19 cellular contexts compared by ENCODE assay signal in the genomic region with DNA sequence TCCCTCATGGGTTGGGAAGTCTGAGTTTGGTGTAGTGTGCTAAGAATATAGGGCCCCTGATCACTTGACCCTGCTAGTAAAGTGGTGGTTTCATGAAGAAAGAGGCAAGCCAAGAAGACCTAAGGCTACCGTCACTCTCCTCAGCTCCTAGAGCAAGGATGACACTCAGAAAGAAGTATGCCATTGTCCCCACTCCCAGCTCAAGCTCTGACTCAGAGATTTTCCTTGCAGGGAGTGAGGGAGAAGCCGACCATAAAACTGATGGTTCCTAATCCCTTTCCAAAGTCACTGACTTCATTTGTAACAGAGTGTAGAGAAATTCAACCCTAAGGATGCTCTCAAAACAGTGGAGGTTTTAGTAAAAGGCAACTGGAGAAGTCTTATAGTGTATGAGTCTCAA.
"Had no signal": no experiment of that assay in that cellular context is flagged by ENCODE, and none has a peak within 500 bp of the region (broad histone marks: within the 10 kb centered on the region; RNA-seq: fewer than 3 reads in every experiment).

No MANE protein-coding gene starts in this region.

- H3K4me3 ChIP-seq: coronary artery, esophagus squamous epithelium, lung, sigmoid colon, stomach, thoracic aorta had no signal

- DNase-seq: activated CD4-positive, alpha-beta T cell treated with anti-CD3 and anti-CD28 coated beads, Interleukin-2, amount 10 ng/mL, durations not matched to agents 24 days and 14 days; activated CD4-positive, CD25-positive, alpha-beta regulatory T cell; activated CD8-positive, alpha-beta memory T cell treated with anti-CD3 and anti-CD28 coated beads, Interleukin-2, amount 50 U/mL, for 4 hours; activated CD8-positive, alpha-beta T cell treated with anti-CD3 and anti-CD28 coated beads, Interleukin-2, amount 10 ng/mL, durations not matched to agents 7 days and 5 days; activated effector memory CD4-positive, alpha-beta T cell treated with anti-CD3 and anti-CD28 coated beads, Interleukin-2, amount 50 U/mL, for 16 hours; activated T-cell treated with anti-CD3 and anti-CD28 coated beads, Interleukin-2, amount 50 U/mL, for 48 hours; amniotic stem cell; esophagus squamous epithelium; immature natural killer cell; naive B cell; sigmoid colon; stimulated activated CD4-positive, alpha-beta T cell treated with anti-CD3 and anti-CD28 coated beads, Interleukin-12 subunit alpha, Interleukin-12 subunit beta, amount 100 ng/mL, for 4 hours; stimulated activated CD4-positive, alpha-beta T cell treated with anti-CD3 and anti-CD28 coated beads, Interleukin-2, amount 100 ng/mL, for 24 hours; stomach had no signal

- H3K36me3 ChIP-seq: neutrophil, thoracic aorta had no signal

- H3K9me3 ChIP-seq: esophagus squamous epithelium, neutrophil, sigmoid colon, stomach, thoracic aorta had no signal

- H3K27ac ChIP-seq: coronary artery, esophagus squamous epithelium, neutrophil, parathyroid adenoma, sigmoid colon, stomach, thoracic aorta had no signal

- H3K4me1 ChIP-seq: sigmoid colon, stomach had no signal

- ATAC-seq: activated CD8-positive, alpha-beta T cell treated with anti-CD3 and anti-CD28 coated beads, Interleukin-2, amount 10 ng/mL, durations not matched to agents 7 days and 5 days had no signal

- H3K27me3 ChIP-seq: neutrophil, sigmoid colon, stomach had no signal
